ENCODE assay signal across 8 cellular contexts in the genomic region with DNA sequence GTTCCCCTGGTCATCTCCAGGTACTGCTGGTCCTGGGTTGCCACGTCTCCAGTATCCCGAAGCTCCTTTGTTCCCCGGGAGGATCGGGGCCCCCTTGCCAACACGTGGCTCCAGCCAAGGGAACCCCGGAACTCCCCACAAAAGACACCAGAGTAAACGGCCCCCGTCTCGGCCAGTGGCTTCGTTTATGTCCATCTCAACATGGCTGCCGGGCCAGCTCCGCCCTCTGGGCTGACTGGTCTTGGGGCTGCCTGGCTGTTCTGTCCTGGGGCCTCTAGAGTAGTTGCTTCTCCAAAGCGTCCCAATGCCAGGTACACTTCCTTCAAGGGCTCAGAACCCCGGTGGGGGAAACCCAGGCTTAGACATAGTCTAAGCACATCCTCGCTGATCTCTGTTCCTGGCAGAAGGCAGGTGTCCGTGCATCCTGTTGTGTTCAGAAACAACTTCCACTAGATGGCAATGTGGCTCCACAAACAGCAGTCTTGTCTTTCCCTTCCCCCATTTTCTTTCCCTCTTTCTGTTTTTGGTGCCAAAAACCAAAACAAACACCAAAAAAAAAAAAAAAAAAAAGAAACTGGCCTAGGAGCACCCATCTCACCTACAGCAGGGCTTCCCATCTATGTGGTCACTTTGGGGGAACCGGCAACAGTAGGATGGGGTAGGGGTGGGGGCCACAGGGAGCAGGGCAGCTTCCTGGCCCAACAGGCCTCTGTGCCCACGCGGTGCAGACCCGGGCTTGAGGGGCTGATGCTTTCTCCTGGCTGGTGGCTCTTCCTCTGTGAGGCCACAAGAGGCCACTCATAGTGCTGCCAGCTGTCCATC. TPM values are rescaled to one million over a fixed set of nuclear protein-coding genes. Genes with fewer than 3 reads are reported as not detected.
DNase-seq lines count a peak whose midpoint lies in the region; ATAC-seq, FAIRE-seq and TF ChIP-seq lines count a peak whose summit lies in the region.

No MANE protein-coding gene starts in this region.

- DNase-seq in GM13977 (ENCODE audit: low spot score) (peak; percentile 80), RKO (ENCODE audit: low spot score) (peak; percentile 84), astrocyte (ENCODE audit: low read depth) (peak; percentile 56), iPS DF 19.7 (ENCODE audit: low read depth, low spot score) (peak; percentile 12), spleen (peak; percentile 92), amygdala (lab: John Stamatoyannopoulos, UW) (no peak), NK-92 (lab: John Stamatoyannopoulos, UW; ENCODE audit: unreplicated experiment) (no peak)

- no peak for TF ChIP-seq POLR2A in spleen (IDR thresholded peaks at IDR 0.05)

- peak; percentile 40 for ATAC-seq in HG02763 (IDR thresholded peaks at IDR 0.05; ENCODE audit: unreplicated experiment)

- no peak overlapping the region for H3K9ac ChIP-seq in astrocyte (ENCODE audit: low read length)

- no peak overlapping the region for H3K4me3 Mint-ChIP-seq in astrocyte (ENCODE audit: unreplicated experiment)

- H3K27ac ChIP-seq in astrocyte (ENCODE audit: low read depth, low read length) (no peak overlapping the region), spleen (peak overlapping the region; percentile 65 to 93 (median 86))

- peaks cover 27% of the 10 kb centered on the region for H3K4me1 Mint-ChIP-seq in astrocyte (ENCODE audit: low read depth, unreplicated experiment)

- H4K20me1 ChIP-seq in astrocyte (ENCODE audit: insufficient read depth, low read length), result peaks cover 30% of the 10 kb centered on the region

- no peaks in the 10 kb centered on the region for H3K36me3 Mint-ChIP-seq in astrocyte (ENCODE audit: low read depth, unreplicated experiment)

- no peak overlapping the region for H3K4me3 ChIP-seq in astrocyte (ENCODE audit: insufficient read depth, low read depth, low read length)
- peak overlapping the region in 6 of 8 donors; percentile 1 to 82 (median 60) for H3K4me3 ChIP-seq in spleen

- H3K27me3 ChIP-seq in astrocyte (ENCODE audit: insufficient read depth, low read length) (no peaks in the 10 kb centered on the region), spleen (replicated peaks in 1 of 7) (no peaks in the 10 kb centered on the region)

- TF ChIP-seq CTCF in GM13977 (IDR thresholded peaks at IDR 0.05; ENCODE audit: extremely low read depth, insufficient read depth, missing control alignments), result peak; percentile 74
- TF ChIP-seq CTCF in astrocyte (IDR thresholded peaks at IDR 0.05; ENCODE audit: insufficient read depth, low read depth, low read length), result peak; percentile 41
- TF ChIP-seq CTCF in spleen (IDR thresholded peaks at IDR 0.05 in 8 of 11, conservative IDR thresholded peaks at IDR 0.05 in 3 of 11), result peak; percentile 19 to 94 (median 68)

- H3K36me3 ChIP-seq in astrocyte (ENCODE audit: insufficient read depth, low read length) (no peaks in the 10 kb centered on the region), spleen (peaks cover 0 to 9% (median 2%) of the 10 kb centered on the region in 6 donors)

- no peaks in the 10 kb centered on the region for H3K79me2 ChIP-seq in astrocyte (ENCODE audit: insufficient read depth, low read length)

- H3K9me3 ChIP-seq in astrocyte (ENCODE audit: insufficient read depth, low read depth, low read length) (no peaks in the 10 kb centered on the region), spleen (no peaks in the 10 kb centered on the region)

- no peaks in the 10 kb centered on the region for H3K9me3 Mint-ChIP-seq in astrocyte (ENCODE audit: unreplicated experiment)

- 16 to 56% (median 26%) methylated on average over 7 to 20 of the region's 20 CpGs for WGBS in spleen, 5 donors

- no peak overlapping the region for H3K4me2 ChIP-seq in astrocyte (ENCODE audit: low read length)

- peaks cover 3% of the 10 kb centered on the region for H3K4me1 ChIP-seq in astrocyte (ENCODE audit: insufficient read depth, low read length)
- H3K4me1 ChIP-seq in spleen, result peaks cover 32 to 61% (median 50%) of the 10 kb centered on the region in 6 donors

- peak; percentile 92 for FAIRE-seq in astrocyte (lab: Jason Lieb, UNC)

- intact Hi-C loops in spleen (cut with DNase I; ENCODE audit: low total_unique reads), result no loop called here

- no peaks in the 10 kb centered on the region for H3K27me3 Mint-ChIP-seq in astrocyte (ENCODE audit: low read depth, unreplicated experiment)

- in situ Hi-C loops in GM13977 (cut with MboI; ENCODE audit: low pct_unique_long_range_greater_than_20kb, low sequenced_read_pairs, unreplicated experiment), result no loop called here

- H2AFZ ChIP-seq in astrocyte (ENCODE audit: low read depth, low read length), result no peak overlapping the region

- H3K27ac Mint-ChIP-seq in astrocyte (ENCODE audit: unreplicated experiment), result no peak overlapping the region

RNA-seq across cellular contexts. Expression of a gene that starts 35.3 kb away (rescaled TPM):
- total RNA-seq in astrocyte, result 76.1 and 86.9 TPM in 2 replicates
- 10 to 100 TPM; 15.7 to 46.7 (median 30.9) TPM for total RNA-seq in spleen
- 10 to 100 TPM; 24.3 to 31.6 (median 27.9) TPM for polyA plus RNA-seq in spleen

Comparison
In these comparisons a context has a peak if more than half of its experiments do, and no peak if none do; other contexts are left out.
1. DNase-seq: peak in GM13977 (single experiment), RKO (single experiment), astrocyte (single experiment), iPS DF 19.7 (single experiment) and spleen (single experiment); none in amygdala (0 of 56) and NK-92 (single experiment).
2. Peak in every context shown above with its lines, with median percentiles within 50 percentile points of each other: CTCF ChIP-seq.